8 cellular contexts compared by ENCODE assay signal in the genomic region with DNA sequence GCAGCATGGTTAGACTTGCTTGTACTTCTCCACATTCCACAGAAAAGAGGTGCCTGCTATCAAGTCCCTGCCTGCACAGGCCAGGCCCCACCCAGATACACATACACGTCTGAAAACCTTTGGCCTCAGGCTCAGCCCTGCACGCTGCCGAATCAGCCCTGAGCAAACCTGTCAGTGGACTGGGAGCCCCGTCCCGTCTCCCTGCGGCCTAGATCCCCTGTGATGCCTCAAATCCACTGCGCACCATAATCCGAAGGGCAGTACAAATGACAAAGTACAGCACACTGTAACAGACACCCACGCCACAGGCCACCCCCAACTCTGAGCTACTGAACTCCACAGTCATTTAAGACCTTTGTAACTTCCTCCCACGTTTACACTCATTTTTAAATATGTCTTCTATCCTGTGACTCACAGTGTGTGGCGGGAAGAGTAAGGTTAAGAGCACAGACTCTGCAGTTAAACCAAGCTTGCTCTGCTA.
DNase-seq lines count a peak whose midpoint lies in the region; ATAC-seq and TF ChIP-seq lines count a peak whose summit lies in the region.

No MANE protein-coding gene starts in this region.

- peaks cover 40% of the 10 kb centered on the region for H4K20me1 ChIP-seq in SK-N-SH (ENCODE audit: insufficient read depth)

- H3K4me1 ChIP-seq in SK-N-SH (ENCODE audit: control insufficient read depth in 1 of 2, insufficient read depth in 2 of 2, low read depth in 1 of 2, low read length in 1 of 2), result peaks cover 4 to 22% of the 10 kb centered on the region in 2 experiments

- POLR2A ChIA-PET in SK-N-SH (lab: Yijun Ruan, JAX), result no interaction called here

- no peaks in the 10 kb centered on the region for H3K9me2 ChIP-seq in SK-N-SH

- H2AFZ ChIP-seq in SK-N-SH (ENCODE audit: low read depth), result no peak overlapping the region

- WGBS in SK-N-SH (ENCODE audit: low lambda C conversion rate), result 58% methylated on average over 6 of the region's 11 CpGs

- H3K27me3 ChIP-seq in SK-N-SH (ENCODE audit: insufficient read depth), result no peaks in the 10 kb centered on the region

- H3K27ac ChIP-seq in SK-N-SH (ENCODE audit: low read depth in 2 of 2, low read length in 1 of 2), result 0 out of 4 replicates have a peak overlapping the region, but pooled peaks of 1 of the 2 experiments have one; percentile 4

- H3K9me3 ChIP-seq in SK-N-SH, result no peaks in the 10 kb centered on the region

- TF ChIP-seq RAD21 in SK-N-SH (IDR thresholded peaks at IDR 0.05; ENCODE audit: low read length), result no peak

- H3K36me3 ChIP-seq in SK-N-SH (replicated peaks in 1 of 2; ENCODE audit: control insufficient read depth in 1 of 2, insufficient read depth in 2 of 2, low read length in 1 of 2), result peaks cover 0 to 7% of the 10 kb centered on the region in 2 experiments

- H3K4me2 ChIP-seq in SK-N-SH, result peak overlapping the region; percentile 22; the same call in 1 of the 2 replicates

- H3K4me3 ChIP-seq in SK-N-SH (ENCODE audit: low read depth in 2 of 2, low read length in 1 of 2) (no peak overlapping the region), epithelial cell of esophagus (ENCODE audit: low read length) (no peak overlapping the region)

- no peak for TF ChIP-seq CTCF in SK-N-SH (IDR thresholded peaks at IDR 0.05)
- no peak for TF ChIP-seq CTCF in epithelial cell of esophagus (IDR thresholded peaks at IDR 0.05; ENCODE audit: insufficient read depth, low read depth, low read length, missing control alignments)

- H3K9ac ChIP-seq in SK-N-SH, result no peak overlapping the region

- TF ChIP-seq EP300 in SK-N-SH (IDR thresholded peaks at IDR 0.05; ENCODE audit: borderline replicate concordance in 1 of 2, low read depth in 1 of 2, low read length in 1 of 2), result no peak

- peaks cover 10% of the 10 kb centered on the region for H3F3A ChIP-seq in SK-N-SH (replicated peaks; ENCODE audit: insufficient read depth)

- H3K79me2 ChIP-seq in SK-N-SH (ENCODE audit: insufficient read depth), result peaks cover 82% of the 10 kb centered on the region

- DNase-seq in SK-N-SH (no peak), epithelial cell of esophagus (ENCODE audit: low read depth) (peak; percentile 98), T-helper 9 cell (no peak), SKM-1 (lab: John Stamatoyannopoulos, UW; ENCODE audit: unreplicated experiment) (no peak), cerebellar cortex (ENCODE audit: low spot score) (no peak)
- peak; percentile 60 for DNase-seq in stimulated activated CD8-positive, alpha-beta memory T cell treated with anti-CD3 and anti-CD28 coated beads, Interleukin-4, amount 100 ng/mL, for 48 hours

- ATAC-seq in GM18909 (IDR thresholded peaks at IDR 0.05; ENCODE audit: poor library complexity, unreplicated experiment) (peak; percentile 70), HG02885 (IDR thresholded peaks at IDR 0.05; ENCODE audit: poor library complexity, unreplicated experiment) (peak; percentile 85)

- CTCF ChIA-PET in SK-N-SH (lab: Yijun Ruan, JAX), result no interaction called here

TF ChIP-seq in SK-N-SH, 30 proteins besides CTCF, POLR2A, EP300 and RAD21:
- no peak for TF ChIP-seq FOXM1 (IDR thresholded peaks at IDR 0.05; ENCODE audit: low read depth)
- peak; percentile 35; the same call in 1 of the 2 replicates for TF ChIP-seq FOSL2 (IDR thresholded peaks at IDR 0.05; ENCODE audit: borderline replicate concordance, low read depth)

Comparison
In these comparisons a context has a peak if more than half of its experiments do, and no peak if none do; other contexts are left out.
1. DNase-seq: peak in epithelial cell of esophagus (single experiment) and stimulated activated CD8-positive, alpha-beta memory T cell treated with anti-CD3 and anti-CD28 coated beads, Interleukin-4, amount 100 ng/mL, for 48 hours (single experiment); none in SK-N-SH (single experiment), T-helper 9 cell (single experiment), SKM-1 (single experiment) and cerebellar cortex (single experiment).